Comparison of ENCODE assay signal across 1 cellular context in the genomic region with DNA sequence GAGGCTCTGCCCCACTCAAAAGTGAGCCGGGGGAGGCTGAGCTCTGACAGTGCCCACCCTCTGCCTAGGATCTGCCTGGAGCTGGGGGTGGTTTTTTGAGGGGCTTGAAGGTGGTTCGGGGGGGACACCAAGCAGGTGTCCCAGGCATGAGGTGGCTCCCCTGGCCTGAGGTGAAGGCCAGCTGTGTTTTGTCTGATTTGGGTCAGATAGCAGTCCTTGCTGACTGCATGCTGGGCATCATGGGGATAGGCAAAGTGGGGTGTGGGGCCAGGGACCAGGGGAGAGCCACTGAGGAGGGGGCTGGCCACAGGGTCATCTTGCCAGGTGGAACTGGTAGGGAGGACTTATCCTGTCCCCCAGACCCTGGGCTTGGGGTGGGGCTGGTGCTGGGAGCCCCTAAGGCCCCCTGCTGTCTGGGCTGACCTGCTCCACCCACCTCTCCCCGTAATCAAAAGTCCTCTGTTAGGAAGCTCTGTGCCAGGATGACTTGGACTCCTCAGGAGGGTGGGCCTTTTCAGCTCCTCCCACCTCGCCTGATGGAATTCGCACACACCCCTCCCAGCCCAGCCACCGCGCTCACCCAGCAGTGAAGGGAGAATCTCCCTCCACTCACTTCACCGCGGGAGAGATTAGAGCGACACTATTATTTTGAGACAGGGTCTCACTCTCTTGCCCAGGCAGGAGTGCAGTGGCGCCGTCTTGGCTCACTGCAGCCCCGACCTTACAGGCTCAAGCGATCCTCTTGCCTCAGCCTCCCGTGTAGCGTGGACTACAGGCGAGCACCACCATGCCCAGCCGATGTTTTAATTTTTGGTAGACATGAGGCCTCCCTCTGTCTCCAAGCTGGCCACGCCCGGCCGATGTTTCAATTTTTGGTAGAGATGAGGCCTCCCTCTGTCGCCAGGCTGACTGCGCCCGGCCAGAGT.
TF ChIP-seq lines count a peak whose summit lies in the region.

No MANE protein-coding gene starts in this region.

TF ChIP-seq in HepG2, 621 proteins besides CTCF, POLR2A, EP300 and RAD21 (continued from another document and continues in another):
- TF ChIP-seq, protein P1, sequence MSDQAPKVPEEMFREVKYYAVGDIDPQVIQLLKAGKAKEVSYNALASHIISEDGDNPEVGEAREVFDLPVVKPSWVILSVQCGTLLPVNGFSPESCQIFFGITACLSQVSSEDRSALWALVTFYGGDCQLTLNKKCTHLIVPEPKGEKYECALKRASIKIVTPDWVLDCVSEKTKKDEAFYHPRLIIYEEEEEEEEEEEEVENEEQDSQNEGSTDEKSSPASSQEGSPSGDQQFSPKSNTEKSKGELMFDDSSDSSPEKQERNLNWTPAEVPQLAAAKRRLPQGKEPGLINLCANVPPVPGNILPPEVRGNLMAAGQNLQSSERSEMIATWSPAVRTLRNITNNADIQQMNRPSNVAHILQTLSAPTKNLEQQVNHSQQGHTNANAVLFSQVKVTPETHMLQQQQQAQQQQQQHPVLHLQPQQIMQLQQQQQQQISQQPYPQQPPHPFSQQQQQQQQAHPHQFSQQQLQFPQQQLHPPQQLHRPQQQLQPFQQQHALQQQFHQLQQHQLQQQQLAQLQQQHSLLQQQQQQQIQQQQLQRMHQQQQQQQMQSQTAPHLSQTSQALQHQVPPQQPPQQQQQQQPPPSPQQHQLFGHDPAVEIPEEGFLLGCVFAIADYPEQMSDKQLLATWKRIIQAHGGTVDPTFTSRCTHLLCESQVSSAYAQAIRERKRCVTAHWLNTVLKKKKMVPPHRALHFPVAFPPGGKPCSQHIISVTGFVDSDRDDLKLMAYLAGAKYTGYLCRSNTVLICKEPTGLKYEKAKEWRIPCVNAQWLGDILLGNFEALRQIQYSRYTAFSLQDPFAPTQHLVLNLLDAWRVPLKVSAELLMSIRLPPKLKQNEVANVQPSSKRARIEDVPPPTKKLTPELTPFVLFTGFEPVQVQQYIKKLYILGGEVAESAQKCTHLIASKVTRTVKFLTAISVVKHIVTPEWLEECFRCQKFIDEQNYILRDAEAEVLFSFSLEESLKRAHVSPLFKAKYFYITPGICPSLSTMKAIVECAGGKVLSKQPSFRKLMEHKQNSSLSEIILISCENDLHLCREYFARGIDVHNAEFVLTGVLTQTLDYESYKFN (CRISPR knock-in tag; conservative IDR thresholded peaks at IDR 0.05): peak; percentile 30; the same call in 1 of the 2 replicates
- no peak for TF ChIP-seq STAT5B (CRISPR knock-in tag; IDR thresholded peaks at IDR 0.05)
- no peak for TF ChIP-seq ELF1 (CRISPR knock-in tag; IDR thresholded peaks at IDR 0.05)
- TF ChIP-seq, protein P2, sequence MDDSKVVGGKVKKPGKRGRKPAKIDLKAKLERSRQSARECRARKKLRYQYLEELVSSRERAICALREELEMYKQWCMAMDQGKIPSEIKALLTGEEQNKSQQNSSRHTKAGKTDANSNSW (CRISPR knock-in tag; IDR thresholded peaks at IDR 0.05; ENCODE audit: borderline replicate concordance): no peak
- no peak for TF ChIP-seq KDM1A (CRISPR knock-in tag; IDR thresholded peaks at IDR 0.05)
- TF ChIP-seq, protein P3, sequence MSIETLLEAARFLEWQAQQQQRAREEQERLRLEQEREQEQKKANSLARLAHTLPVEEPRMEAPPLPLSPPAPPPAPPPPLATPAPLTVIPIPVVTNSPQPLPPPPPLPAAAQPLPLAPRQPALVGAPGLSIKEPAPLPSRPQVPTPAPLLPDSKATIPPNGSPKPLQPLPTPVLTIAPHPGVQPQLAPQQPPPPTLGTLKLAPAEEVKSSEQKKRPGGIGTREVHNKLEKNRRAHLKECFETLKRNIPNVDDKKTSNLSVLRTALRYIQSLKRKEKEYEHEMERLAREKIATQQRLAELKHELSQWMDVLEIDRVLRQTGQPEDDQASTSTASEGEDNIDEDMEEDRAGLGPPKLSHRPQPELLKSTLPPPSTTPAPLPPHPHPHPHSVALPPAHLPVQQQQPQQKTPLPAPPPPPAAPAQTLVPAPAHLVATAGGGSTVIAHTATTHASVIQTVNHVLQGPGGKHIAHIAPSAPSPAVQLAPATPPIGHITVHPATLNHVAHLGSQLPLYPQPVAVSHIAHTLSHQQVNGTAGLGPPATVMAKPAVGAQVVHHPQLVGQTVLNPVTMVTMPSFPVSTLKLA (IDR thresholded peaks at IDR 0.05): no peak
- TF ChIP-seq ZSCAN29 (CRISPR knock-in tag; conservative IDR thresholded peaks at IDR 0.05): 0 out of 2 replicates have a peak, but pooled peaks have one; percentile 9
- TF ChIP-seq, protein P4, sequence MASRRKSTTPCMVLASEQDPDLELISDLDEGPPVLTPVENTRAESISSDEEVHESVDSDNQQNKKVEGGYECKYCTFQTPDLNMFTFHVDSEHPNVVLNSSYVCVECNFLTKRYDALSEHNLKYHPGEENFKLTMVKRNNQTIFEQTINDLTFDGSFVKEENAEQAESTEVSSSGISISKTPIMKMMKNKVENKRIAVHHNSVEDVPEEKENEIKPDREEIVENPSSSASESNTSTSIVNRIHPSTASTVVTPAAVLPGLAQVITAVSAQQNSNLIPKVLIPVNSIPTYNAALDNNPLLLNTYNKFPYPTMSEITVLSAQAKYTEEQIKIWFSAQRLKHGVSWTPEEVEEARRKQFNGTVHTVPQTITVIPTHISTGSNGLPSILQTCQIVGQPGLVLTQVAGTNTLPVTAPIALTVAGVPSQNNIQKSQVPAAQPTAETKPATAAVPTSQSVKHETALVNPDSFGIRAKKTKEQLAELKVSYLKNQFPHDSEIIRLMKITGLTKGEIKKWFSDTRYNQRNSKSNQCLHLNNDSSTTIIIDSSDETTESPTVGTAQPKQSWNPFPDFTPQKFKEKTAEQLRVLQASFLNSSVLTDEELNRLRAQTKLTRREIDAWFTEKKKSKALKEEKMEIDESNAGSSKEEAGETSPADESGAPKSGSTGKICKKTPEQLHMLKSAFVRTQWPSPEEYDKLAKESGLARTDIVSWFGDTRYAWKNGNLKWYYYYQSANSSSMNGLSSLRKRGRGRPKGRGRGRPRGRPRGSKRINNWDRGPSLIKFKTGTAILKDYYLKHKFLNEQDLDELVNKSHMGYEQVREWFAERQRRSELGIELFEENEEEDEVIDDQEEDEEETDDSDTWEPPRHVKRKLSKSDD (CRISPR knock-in tag; IDR thresholded peaks at IDR 0.05; ENCODE audit: low read depth): no peak
- TF ChIP-seq FOXP1 (IDR thresholded peaks at IDR 0.05): no peak
- no peak for TF ChIP-seq FOXP1 (CRISPR knock-in tag; IDR thresholded peaks at IDR 0.05)
- TF ChIP-seq TGIF2 (CRISPR knock-in tag; IDR thresholded peaks at IDR 0.05): no peak
- TF ChIP-seq SUZ12 (IDR thresholded peaks at IDR 0.05; ENCODE audit: low read depth, low read length): no peak
- TF ChIP-seq, protein P5, sequence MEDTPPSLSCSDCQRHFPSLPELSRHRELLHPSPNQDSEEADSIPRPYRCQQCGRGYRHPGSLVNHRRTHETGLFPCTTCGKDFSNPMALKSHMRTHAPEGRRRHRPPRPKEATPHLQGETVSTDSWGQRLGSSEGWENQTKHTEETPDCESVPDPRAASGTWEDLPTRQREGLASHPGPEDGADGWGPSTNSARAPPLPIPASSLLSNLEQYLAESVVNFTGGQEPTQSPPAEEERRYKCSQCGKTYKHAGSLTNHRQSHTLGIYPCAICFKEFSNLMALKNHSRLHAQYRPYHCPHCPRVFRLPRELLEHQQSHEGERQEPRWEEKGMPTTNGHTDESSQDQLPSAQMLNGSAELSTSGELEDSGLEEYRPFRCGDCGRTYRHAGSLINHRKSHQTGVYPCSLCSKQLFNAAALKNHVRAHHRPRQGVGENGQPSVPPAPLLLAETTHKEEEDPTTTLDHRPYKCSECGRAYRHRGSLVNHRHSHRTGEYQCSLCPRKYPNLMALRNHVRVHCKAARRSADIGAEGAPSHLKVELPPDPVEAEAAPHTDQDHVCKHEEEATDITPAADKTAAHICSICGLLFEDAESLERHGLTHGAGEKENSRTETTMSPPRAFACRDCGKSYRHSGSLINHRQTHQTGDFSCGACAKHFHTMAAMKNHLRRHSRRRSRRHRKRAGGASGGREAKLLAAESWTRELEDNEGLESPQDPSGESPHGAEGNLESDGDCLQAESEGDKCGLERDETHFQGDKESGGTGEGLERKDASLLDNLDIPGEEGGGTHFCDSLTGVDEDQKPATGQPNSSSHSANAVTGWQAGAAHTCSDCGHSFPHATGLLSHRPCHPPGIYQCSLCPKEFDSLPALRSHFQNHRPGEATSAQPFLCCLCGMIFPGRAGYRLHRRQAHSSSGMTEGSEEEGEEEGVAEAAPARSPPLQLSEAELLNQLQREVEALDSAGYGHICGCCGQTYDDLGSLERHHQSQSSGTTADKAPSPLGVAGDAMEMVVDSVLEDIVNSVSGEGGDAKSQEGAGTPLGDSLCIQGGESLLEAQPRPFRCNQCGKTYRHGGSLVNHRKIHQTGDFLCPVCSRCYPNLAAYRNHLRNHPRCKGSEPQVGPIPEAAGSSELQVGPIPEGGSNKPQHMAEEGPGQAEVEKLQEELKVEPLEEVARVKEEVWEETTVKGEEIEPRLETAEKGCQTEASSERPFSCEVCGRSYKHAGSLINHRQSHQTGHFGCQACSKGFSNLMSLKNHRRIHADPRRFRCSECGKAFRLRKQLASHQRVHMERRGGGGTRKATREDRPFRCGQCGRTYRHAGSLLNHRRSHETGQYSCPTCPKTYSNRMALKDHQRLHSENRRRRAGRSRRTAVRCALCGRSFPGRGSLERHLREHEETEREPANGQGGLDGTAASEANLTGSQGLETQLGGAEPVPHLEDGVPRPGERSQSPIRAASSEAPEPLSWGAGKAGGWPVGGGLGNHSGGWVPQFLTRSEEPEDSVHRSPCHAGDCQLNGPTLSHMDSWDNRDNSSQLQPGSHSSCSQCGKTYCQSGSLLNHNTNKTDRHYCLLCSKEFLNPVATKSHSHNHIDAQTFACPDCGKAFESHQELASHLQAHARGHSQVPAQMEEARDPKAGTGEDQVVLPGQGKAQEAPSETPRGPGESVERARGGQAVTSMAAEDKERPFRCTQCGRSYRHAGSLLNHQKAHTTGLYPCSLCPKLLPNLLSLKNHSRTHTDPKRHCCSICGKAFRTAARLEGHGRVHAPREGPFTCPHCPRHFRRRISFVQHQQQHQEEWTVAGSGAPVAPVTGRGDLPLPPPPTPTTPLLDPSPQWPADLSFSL (CRISPR knock-in tag; IDR thresholded peaks at IDR 0.05): no peak
- TF ChIP-seq NCOA5 (CRISPR knock-in tag; IDR thresholded peaks at IDR 0.05): no peak
- TF ChIP-seq NPAS2 (CRISPR knock-in tag; IDR thresholded peaks at IDR 0.05; ENCODE audit: borderline replicate concordance): no peak
- TF ChIP-seq GABPB1 (CRISPR knock-in tag; IDR thresholded peaks at IDR 0.05): peak; percentile 12; the same call in 1 of the 2 replicates
- no peak for TF ChIP-seq ZNF549 (CRISPR knock-in tag; IDR thresholded peaks at IDR 0.05)
- no peak for TF ChIP-seq HCFC1 (IDR thresholded peaks at IDR 0.05; ENCODE audit: low read depth, low read length)
- no peak for TF ChIP-seq SOX6 (IDR thresholded peaks at IDR 0.05)
- TF ChIP-seq SOX6 (CRISPR knock-in tag; IDR thresholded peaks at IDR 0.05): no peak
- TF ChIP-seq MBD4 (IDR thresholded peaks at IDR 0.05; ENCODE audit: borderline replicate concordance, low read length): no peak
- no peak for TF ChIP-seq SPEN (CRISPR knock-in tag; IDR thresholded peaks at IDR 0.05; ENCODE audit: low read depth)
- no peak for TF ChIP-seq RBFOX2 (IDR thresholded peaks at IDR 0.05; ENCODE audit: low read depth, low read length)
- TF ChIP-seq, protein P6, sequence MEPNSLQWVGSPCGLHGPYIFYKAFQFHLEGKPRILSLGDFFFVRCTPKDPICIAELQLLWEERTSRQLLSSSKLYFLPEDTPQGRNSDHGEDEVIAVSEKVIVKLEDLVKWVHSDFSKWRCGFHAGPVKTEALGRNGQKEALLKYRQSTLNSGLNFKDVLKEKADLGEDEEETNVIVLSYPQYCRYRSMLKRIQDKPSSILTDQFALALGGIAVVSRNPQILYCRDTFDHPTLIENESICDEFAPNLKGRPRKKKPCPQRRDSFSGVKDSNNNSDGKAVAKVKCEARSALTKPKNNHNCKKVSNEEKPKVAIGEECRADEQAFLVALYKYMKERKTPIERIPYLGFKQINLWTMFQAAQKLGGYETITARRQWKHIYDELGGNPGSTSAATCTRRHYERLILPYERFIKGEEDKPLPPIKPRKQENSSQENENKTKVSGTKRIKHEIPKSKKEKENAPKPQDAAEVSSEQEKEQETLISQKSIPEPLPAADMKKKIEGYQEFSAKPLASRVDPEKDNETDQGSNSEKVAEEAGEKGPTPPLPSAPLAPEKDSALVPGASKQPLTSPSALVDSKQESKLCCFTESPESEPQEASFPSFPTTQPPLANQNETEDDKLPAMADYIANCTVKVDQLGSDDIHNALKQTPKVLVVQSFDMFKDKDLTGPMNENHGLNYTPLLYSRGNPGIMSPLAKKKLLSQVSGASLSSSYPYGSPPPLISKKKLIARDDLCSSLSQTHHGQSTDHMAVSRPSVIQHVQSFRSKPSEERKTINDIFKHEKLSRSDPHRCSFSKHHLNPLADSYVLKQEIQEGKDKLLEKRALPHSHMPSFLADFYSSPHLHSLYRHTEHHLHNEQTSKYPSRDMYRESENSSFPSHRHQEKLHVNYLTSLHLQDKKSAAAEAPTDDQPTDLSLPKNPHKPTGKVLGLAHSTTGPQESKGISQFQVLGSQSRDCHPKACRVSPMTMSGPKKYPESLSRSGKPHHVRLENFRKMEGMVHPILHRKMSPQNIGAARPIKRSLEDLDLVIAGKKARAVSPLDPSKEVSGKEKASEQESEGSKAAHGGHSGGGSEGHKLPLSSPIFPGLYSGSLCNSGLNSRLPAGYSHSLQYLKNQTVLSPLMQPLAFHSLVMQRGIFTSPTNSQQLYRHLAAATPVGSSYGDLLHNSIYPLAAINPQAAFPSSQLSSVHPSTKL (CRISPR knock-in tag; IDR thresholded peaks at IDR 0.05): peak; percentile 10; the same call in 1 of the 2 replicates
- no peak for TF ChIP-seq PPARG (CRISPR knock-in tag; conservative IDR thresholded peaks at IDR 0.05)
- TF ChIP-seq, protein P7, sequence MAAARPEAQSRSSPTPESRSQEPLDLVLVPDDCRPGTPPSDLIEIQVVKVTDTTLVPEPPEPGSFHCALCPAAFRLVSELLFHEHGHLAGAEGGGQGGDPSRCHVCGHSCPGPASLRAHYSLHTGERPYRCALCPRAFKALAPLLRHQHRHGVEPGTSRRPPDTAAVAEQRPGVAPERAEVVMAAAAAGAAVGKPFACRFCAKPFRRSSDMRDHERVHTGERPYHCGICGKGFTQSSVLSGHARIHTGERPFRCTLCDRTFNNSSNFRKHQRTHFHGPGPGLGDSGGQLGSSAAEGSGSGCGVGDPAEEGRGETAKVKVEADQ (CRISPR knock-in tag; IDR thresholded peaks at IDR 0.05; ENCODE audit: borderline replicate concordance): no peak
- TF ChIP-seq ZNF543 (CRISPR knock-in tag; IDR thresholded peaks at IDR 0.05): peak; percentile 86; the same call in 1 of the 2 replicates
- TF ChIP-seq ZNF746 (CRISPR knock-in tag; IDR thresholded peaks at IDR 0.05): no peak; the same call in 1 of the 2 replicates
- no peak for TF ChIP-seq PHF5A (CRISPR knock-in tag; IDR thresholded peaks at IDR 0.05; ENCODE audit: low read depth, unreplicated experiment)
- TF ChIP-seq ZNF20 (CRISPR knock-in tag; IDR thresholded peaks at IDR 0.05): no peak
- TF ChIP-seq KLF16 (CRISPR knock-in tag; IDR thresholded peaks at IDR 0.05): peak in 1 of 2 experiments; percentile 54; a peak in 2 of 4 replicates
- no peak for TF ChIP-seq TCF12 (IDR thresholded peaks at IDR 0.05)
- no peak for TF ChIP-seq TCF12 (CRISPR knock-in tag; IDR thresholded peaks at IDR 0.05)
- TF ChIP-seq CBX5 (CRISPR knock-in tag; IDR thresholded peaks at IDR 0.05; ENCODE audit: borderline replicate concordance): no peak
- TF ChIP-seq TCF7L2 (IDR thresholded peaks at IDR 0.05; ENCODE audit: low read depth, low read length): no peak
- 0 out of 2 replicates have a peak, but pooled peaks have one; percentile 6 for TF ChIP-seq KLF13 (CRISPR knock-in tag; IDR thresholded peaks at IDR 0.05)
- TF ChIP-seq ZNF547 (CRISPR knock-in tag; IDR thresholded peaks at IDR 0.05): no peak
- TF ChIP-seq NFKBIZ (CRISPR knock-in tag; IDR thresholded peaks at IDR 0.05): 0 out of 2 replicates have a peak, but pooled peaks have one; percentile 21
- TF ChIP-seq POGZ (CRISPR knock-in tag; IDR thresholded peaks at IDR 0.05): no peak
